8 cellular contexts compared by ENCODE assay signal in the genomic region with DNA sequence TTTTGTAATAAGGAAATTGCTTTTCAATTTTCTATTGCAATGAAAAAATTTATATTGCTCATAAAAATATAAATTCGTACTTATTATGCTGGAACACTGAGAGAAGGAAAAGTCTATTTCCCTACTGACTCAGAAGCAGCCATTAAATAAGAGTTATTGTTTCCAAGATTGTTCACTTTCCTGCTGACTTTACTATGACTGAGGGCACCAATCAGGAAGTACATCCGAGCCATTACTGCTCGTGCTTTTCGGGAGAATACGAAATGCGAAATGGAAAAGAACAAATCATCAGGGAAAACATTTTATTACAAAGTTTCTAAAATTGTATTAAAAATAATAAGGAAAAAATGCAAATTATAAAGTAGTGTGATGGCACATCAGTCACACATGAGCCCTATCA.
"Had no signal": no experiment of that assay in that cellular context is flagged by ENCODE, and none has a peak within 500 bp of the region (broad histone marks: within the 10 kb centered on the region; RNA-seq: fewer than 3 reads in every experiment).

No MANE protein-coding gene starts in this region.

- FAIRE-seq: G401.6, GM12878, GM12891, GM12892, GM18507, GM19239 had no signal

- DNase-seq: GDM1, GF-D8 had no signal

- H3K4me3 ChIP-seq: GM12878 had no signal

- ATAC-seq: GM12878 had no signal
